8 cellular contexts compared by ENCODE assay signal in genomic region chr6:30657922-30658321, GRCh38. TPM values are rescaled to one million over a fixed set of nuclear protein-coding genes. Genes with fewer than 3 reads are reported as not detected.
DNase-seq lines count a peak whose midpoint lies in the region; ATAC-seq, FAIRE-seq and TF ChIP-seq lines count a peak whose summit lies in the region.
"Not testable (repeated sequence)": the region's sequence is repeated elsewhere in the genome, so short reads cannot be mapped to it uniquely, and the experiment has no call there.

No MANE protein-coding gene starts in this region.

- not testable (repeated sequence) for H3K4me3 Mint-ChIP-seq in HFFc6; activated CD4-positive, alpha-beta T cell treated with anti-CD3 and anti-CD28 coated beads for 36 hours; activated T-helper 1 cell treated with anti-CD3 and anti-CD28 coated beads, Interleukin-12 subunit alpha, Interleukin-12 subunit beta, Interleukin-2, Interleukin-4 antibody, amounts not matched to agents 30 ng/mL and 10 ng/mL and 1 ng/mL, durations not matched to agents 14 hours and 24 hours and 36 hours; nephron progenitor cell; stimulated activated naive CD8-positive, alpha-beta T cell treated with anti-CD3 and anti-CD28 coated beads, Interleukin-15, Interleukin-2, amounts not matched to agents 100 ng/mL and 50 ng/mL, for 24 hours
- H3K4me3 Mint-ChIP-seq in astrocyte (ENCODE audit: unreplicated experiment) (peak overlapping the region; percentile 11), endothelial cell (ENCODE audit: unreplicated experiment) (peak overlapping the region; percentile 61)

- H3K27ac ChIP-seq in astrocyte (ENCODE audit: low read depth, low read length); liver (ENCODE audit: low read depth in 1 of 2, low read length in 2 of 2): not testable (repeated sequence)

- H3K36me3 Mint-ChIP-seq in HFFc6 (ENCODE audit: low read depth) (peaks cover 48% of the 10 kb centered on the region), astrocyte (ENCODE audit: low read depth, unreplicated experiment) (peaks cover 40% of the 10 kb centered on the region), endothelial cell (ENCODE audit: low read depth, unreplicated experiment) (peaks cover 60% of the 10 kb centered on the region), nephron progenitor cell (ENCODE audit: low read depth) (peaks cover 71% of the 10 kb centered on the region)
- peaks cover 52% of the 10 kb centered on the region for H3K36me3 Mint-ChIP-seq in activated CD4-positive, alpha-beta T cell treated with anti-CD3 and anti-CD28 coated beads for 36 hours (ENCODE audit: low read depth)
- peaks cover 66% of the 10 kb centered on the region for H3K36me3 Mint-ChIP-seq in activated T-helper 1 cell treated with anti-CD3 and anti-CD28 coated beads, Interleukin-12 subunit alpha, Interleukin-12 subunit beta, Interleukin-2, Interleukin-4 antibody, amounts not matched to agents 30 ng/mL and 10 ng/mL and 1 ng/mL, durations not matched to agents 14 hours and 24 hours and 36 hours (ENCODE audit: low read depth)
- peaks cover 69% of the 10 kb centered on the region for H3K36me3 Mint-ChIP-seq in stimulated activated naive CD8-positive, alpha-beta T cell treated with anti-CD3 and anti-CD28 coated beads, Interleukin-15, Interleukin-2, amounts not matched to agents 100 ng/mL and 50 ng/mL, for 24 hours (ENCODE audit: low read depth)

- not testable (repeated sequence) for ATAC-seq in activated CD4-positive, alpha-beta T cell treated with anti-CD3 and anti-CD28 coated beads for 36 hours

- not testable (repeated sequence) for H4K20me1 ChIP-seq in astrocyte (ENCODE audit: insufficient read depth, low read length)

- not testable (repeated sequence) for H3K27me3 Mint-ChIP-seq in HFFc6 (ENCODE audit: insufficient read depth); activated CD4-positive, alpha-beta T cell treated with anti-CD3 and anti-CD28 coated beads for 36 hours; activated T-helper 1 cell treated with anti-CD3 and anti-CD28 coated beads, Interleukin-12 subunit alpha, Interleukin-12 subunit beta, Interleukin-2, Interleukin-4 antibody, amounts not matched to agents 30 ng/mL and 10 ng/mL and 1 ng/mL, durations not matched to agents 14 hours and 24 hours and 36 hours (ENCODE audit: insufficient read depth); astrocyte (ENCODE audit: low read depth, unreplicated experiment); nephron progenitor cell (ENCODE audit: low read depth, poor library complexity); stimulated activated naive CD8-positive, alpha-beta T cell treated with anti-CD3 and anti-CD28 coated beads, Interleukin-15, Interleukin-2, amounts not matched to agents 100 ng/mL and 50 ng/mL, for 24 hours
- peaks cover 12% of the 10 kb centered on the region for H3K27me3 Mint-ChIP-seq in endothelial cell (ENCODE audit: unreplicated experiment)

- not testable (repeated sequence) for H3K27me3 ChIP-seq in astrocyte (ENCODE audit: insufficient read depth, low read length); liver (ENCODE audit: control insufficient read depth in 4 of 4, insufficient read depth in 4 of 4, low read length in 3 of 4)

- peaks cover 14% of the 10 kb centered on the region for H3K4me1 ChIP-seq in astrocyte (ENCODE audit: insufficient read depth, low read length)
- H3K4me1 ChIP-seq in liver (ENCODE audit: control insufficient read depth in 4 of 4, insufficient read depth in 4 of 4, low read length in 3 of 4), result not testable (repeated sequence)

- not testable (repeated sequence) for H3K4me2 ChIP-seq in astrocyte (ENCODE audit: low read length)

- not testable (repeated sequence) for TF ChIP-seq CTCF in HFFc6 (IDR thresholded peaks at IDR 0.05); astrocyte (IDR thresholded peaks at IDR 0.05; ENCODE audit: insufficient read depth, low read depth, low read length); endothelial cell (IDR thresholded peaks at IDR 0.05; ENCODE audit: unreplicated experiment); liver (IDR thresholded peaks at IDR 0.05; ENCODE audit: low read depth, low read length, missing input control); nephron progenitor cell (IDR thresholded peaks at IDR 0.05)

- H3K9ac ChIP-seq in astrocyte (ENCODE audit: low read length); liver (ENCODE audit: low read depth in 1 of 2, low read length in 2 of 2): not testable (repeated sequence)

- H3K9me3 Mint-ChIP-seq in HFFc6; activated CD4-positive, alpha-beta T cell treated with anti-CD3 and anti-CD28 coated beads for 36 hours (ENCODE audit: low read depth); activated T-helper 1 cell treated with anti-CD3 and anti-CD28 coated beads, Interleukin-12 subunit alpha, Interleukin-12 subunit beta, Interleukin-2, Interleukin-4 antibody, amounts not matched to agents 30 ng/mL and 10 ng/mL and 1 ng/mL, durations not matched to agents 14 hours and 24 hours and 36 hours; astrocyte (ENCODE audit: unreplicated experiment); endothelial cell (ENCODE audit: unreplicated experiment); nephron progenitor cell; stimulated activated naive CD8-positive, alpha-beta T cell treated with anti-CD3 and anti-CD28 coated beads, Interleukin-15, Interleukin-2, amounts not matched to agents 100 ng/mL and 50 ng/mL, for 24 hours: not testable (repeated sequence)

- H3K79me2 ChIP-seq in astrocyte (ENCODE audit: insufficient read depth, low read length), result not testable (repeated sequence)

- H3K27ac Mint-ChIP-seq in HFFc6 (peak overlapping the region; percentile 47), astrocyte (ENCODE audit: unreplicated experiment) (peak overlapping the region; percentile 75), endothelial cell (ENCODE audit: unreplicated experiment) (peak overlapping the region; percentile 89), nephron progenitor cell (peak overlapping the region; percentile 52)
- H3K27ac Mint-ChIP-seq in activated CD4-positive, alpha-beta T cell treated with anti-CD3 and anti-CD28 coated beads for 36 hours, result peak overlapping the region; percentile 8
- peak overlapping the region; percentile 9 for H3K27ac Mint-ChIP-seq in activated T-helper 1 cell treated with anti-CD3 and anti-CD28 coated beads, Interleukin-12 subunit alpha, Interleukin-12 subunit beta, Interleukin-2, Interleukin-4 antibody, amounts not matched to agents 30 ng/mL and 10 ng/mL and 1 ng/mL, durations not matched to agents 14 hours and 24 hours and 36 hours
- peak overlapping the region; percentile 74 for H3K27ac Mint-ChIP-seq in stimulated activated naive CD8-positive, alpha-beta T cell treated with anti-CD3 and anti-CD28 coated beads, Interleukin-15, Interleukin-2, amounts not matched to agents 100 ng/mL and 50 ng/mL, for 24 hours

- not testable (repeated sequence) for H3K4me3 ChIP-seq in astrocyte (ENCODE audit: insufficient read depth, low read depth, low read length); liver (ENCODE audit: low read depth in 1 of 3, low read length in 3 of 3)

- H2AFZ ChIP-seq in astrocyte (ENCODE audit: low read depth, low read length), result not testable (repeated sequence)

- TF ChIP-seq RAD21 in liver (IDR thresholded peaks at IDR 0.05), result not testable (repeated sequence)

- POLR2A ChIA-PET in activated CD4-positive, alpha-beta T cell treated with anti-CD3 and anti-CD28 coated beads for 36 hours (lab: Charles Lee), result not testable (repeated sequence)

- H3K36me3 ChIP-seq in astrocyte (ENCODE audit: insufficient read depth, low read length), result peaks cover 51% of the 10 kb centered on the region
- peaks cover 21 to 74% (median 61%) of the 10 kb centered on the region in 4 donors for H3K36me3 ChIP-seq in liver (ENCODE audit: control insufficient read depth in 4 of 4, insufficient read depth in 3 of 4, low read depth in 1 of 4, low read length in 3 of 4)

- CTCF ChIA-PET in activated CD4-positive, alpha-beta T cell treated with anti-CD3 and anti-CD28 coated beads for 36 hours (lab: Charles Lee), result interaction anchor here (0.6 kb wide), 1 partner anchor 65 kb away, joined by 3 read pairs; no protein-coding TSS in a partner anchor

- not testable (repeated sequence) for DNase-seq in HFFc6; activated CD4-positive, alpha-beta T cell treated with anti-CD3 and anti-CD28 coated beads for 36 hours; activated T-helper 1 cell treated with anti-CD3 and anti-CD28 coated beads, Interleukin-12 subunit alpha, Interleukin-12 subunit beta, Interleukin-2, Interleukin-4 antibody, amounts not matched to agents 30 ng/mL and 10 ng/mL and 1 ng/mL, durations not matched to agents 14 hours and 24 hours and 36 hours (ENCODE audit: low spot score); astrocyte (ENCODE audit: low read depth); endothelial cell (ENCODE audit: low spot score); nephron progenitor cell

- not testable (repeated sequence) for H3K9me3 ChIP-seq in astrocyte (ENCODE audit: insufficient read depth, low read depth, low read length); liver (ENCODE audit: control insufficient read depth in 4 of 4, low read length in 3 of 4)

- 65% methylated on average over 5 of the region's 5 CpGs for WGBS in liver

- not testable (repeated sequence) for FAIRE-seq in astrocyte (lab: Jason Lieb, UNC)

- H3K4me1 Mint-ChIP-seq in HFFc6 (ENCODE audit: low read depth) (peaks cover 24% of the 10 kb centered on the region), astrocyte (ENCODE audit: low read depth, unreplicated experiment) (peaks cover 33% of the 10 kb centered on the region), endothelial cell (ENCODE audit: unreplicated experiment) (peaks cover 22% of the 10 kb centered on the region), nephron progenitor cell (peaks cover 12% of the 10 kb centered on the region)
- H3K4me1 Mint-ChIP-seq in activated CD4-positive, alpha-beta T cell treated with anti-CD3 and anti-CD28 coated beads for 36 hours; stimulated activated naive CD8-positive, alpha-beta T cell treated with anti-CD3 and anti-CD28 coated beads, Interleukin-15, Interleukin-2, amounts not matched to agents 100 ng/mL and 50 ng/mL, for 24 hours (ENCODE audit: low read depth): not testable (repeated sequence)
- peaks cover 10% of the 10 kb centered on the region for H3K4me1 Mint-ChIP-seq in activated T-helper 1 cell treated with anti-CD3 and anti-CD28 coated beads, Interleukin-12 subunit alpha, Interleukin-12 subunit beta, Interleukin-2, Interleukin-4 antibody, amounts not matched to agents 30 ng/mL and 10 ng/mL and 1 ng/mL, durations not matched to agents 14 hours and 24 hours and 36 hours (ENCODE audit: low read depth)

- intact Hi-C loops in activated CD4-positive, alpha-beta T cell treated with anti-CD3 and anti-CD28 coated beads for 36 hours (cut with DNase I, micrococcal nuclease); activated T-helper 1 cell treated with anti-CD3 and anti-CD28 coated beads, Interleukin-12 subunit alpha, Interleukin-12 subunit beta, Interleukin-2, Interleukin-4 antibody, amounts not matched to agents 30 ng/mL and 10 ng/mL and 1 ng/mL, durations not matched to agents 14 hours and 24 hours and 36 hours (cut with micrococcal nuclease): not testable (repeated sequence)

RNA-seq across cellular contexts. Expression of gene C6orf136, which starts 11.0 kb away (rescaled TPM):
- 10 to 100 TPM; 12.0 to 19.2 (median 16.4) TPM for total RNA-seq in HFFc6 (2021; fragmentation: NEBNext Ultra II Directional; extraction: Animal tissue kit (Norgen Biotek cat#: 25700))
- total RNA-seq in activated CD4-positive, alpha-beta T cell treated with anti-CD3 and anti-CD28 coated beads for 36 hours, result 10 to 100 TPM; 26.5 to 30.8 TPM
- total RNA-seq in activated T-helper 1 cell treated with anti-CD3 and anti-CD28 coated beads, Interleukin-12 subunit alpha, Interleukin-12 subunit beta, Interleukin-2, Interleukin-4 antibody, amounts not matched to agents 30 ng/mL and 10 ng/mL and 1 ng/mL, durations not matched to agents 14 hours and 24 hours and 36 hours, result 23.9 and 36.0 TPM in 2 replicates
- total RNA-seq in astrocyte (12.0 and 12.7 TPM in 2 replicates), endothelial cell (ENCODE audit: unreplicated experiment) (15.1 TPM), liver (1 to 10 TPM; 2.0 to 8.9 TPM)
- 10 to 100 TPM; 10.8 to 12.0 TPM for polyA plus RNA-seq in liver

RNA-seq across cellular contexts. Expression of gene DHX16, which starts 14.9 kb away (rescaled TPM):
- 10 to 100 TPM; 33.7 to 36.7 (median 35.5) TPM for total RNA-seq in HFFc6 (2021; fragmentation: NEBNext Ultra II Directional; extraction: Animal tissue kit (Norgen Biotek cat#: 25700))
- total RNA-seq in activated CD4-positive, alpha-beta T cell treated with anti-CD3 and anti-CD28 coated beads for 36 hours, result 10 to 100 TPM; 34.5 to 36.7 TPM
- total RNA-seq in activated T-helper 1 cell treated with anti-CD3 and anti-CD28 coated beads, Interleukin-12 subunit alpha, Interleukin-12 subunit beta, Interleukin-2, Interleukin-4 antibody, amounts not matched to agents 30 ng/mL and 10 ng/mL and 1 ng/mL, durations not matched to agents 14 hours and 24 hours and 36 hours, result 52.0 and 54.2 TPM in 2 replicates
- total RNA-seq in astrocyte (29.3 and 30.0 TPM in 2 replicates), endothelial cell (ENCODE audit: unreplicated experiment) (38.5 TPM), liver (10 to 100 TPM; 20.6 to 23.9 TPM)
- polyA plus RNA-seq in liver, result 10 to 100 TPM; 10.1 to 14.2 TPM

RNA-seq across cellular contexts. Expression of gene PPP1R18, which starts 28.5 kb away (rescaled TPM):
- total RNA-seq in HFFc6 (2021; fragmentation: NEBNext Ultra II Directional; extraction: Animal tissue kit (Norgen Biotek cat#: 25700)), result 100 to 1,000 TPM; 135 to 149 (median 141) TPM
- total RNA-seq in activated CD4-positive, alpha-beta T cell treated with anti-CD3 and anti-CD28 coated beads for 36 hours, result 100 to 1,000 TPM; 145 to 186 TPM
- total RNA-seq in activated T-helper 1 cell treated with anti-CD3 and anti-CD28 coated beads, Interleukin-12 subunit alpha, Interleukin-12 subunit beta, Interleukin-2, Interleukin-4 antibody, amounts not matched to agents 30 ng/mL and 10 ng/mL and 1 ng/mL, durations not matched to agents 14 hours and 24 hours and 36 hours, result 203 and 213 TPM in 2 replicates
- total RNA-seq in astrocyte, result 145 and 156 TPM in 2 replicates
- 285 TPM for total RNA-seq in endothelial cell (ENCODE audit: unreplicated experiment)
- total RNA-seq in liver, result 10 to 100 TPM; 11.4 to 11.5 TPM
- 10 to 100 TPM in 1 of 2 donors, 1 to 10 TPM in 1; 7.4 to 17.4 TPM for polyA plus RNA-seq in liver

RNA-seq across cellular contexts. Expression of gene ATAT1, which starts 31.2 kb away (rescaled TPM):
- 1 to 10 TPM; 5.2 to 9.3 (median 5.9) TPM for total RNA-seq in HFFc6 (2021; fragmentation: NEBNext Ultra II Directional; extraction: Animal tissue kit (Norgen Biotek cat#: 25700))
- 1 to 10 TPM; 7.1 to 9.2 TPM for total RNA-seq in activated CD4-positive, alpha-beta T cell treated with anti-CD3 and anti-CD28 coated beads for 36 hours
- total RNA-seq in activated T-helper 1 cell treated with anti-CD3 and anti-CD28 coated beads, Interleukin-12 subunit alpha, Interleukin-12 subunit beta, Interleukin-2, Interleukin-4 antibody, amounts not matched to agents 30 ng/mL and 10 ng/mL and 1 ng/mL, durations not matched to agents 14 hours and 24 hours and 36 hours, result 11.6 and 13.4 TPM in 2 replicates
- 15.7 and 16.6 TPM in 2 replicates for total RNA-seq in astrocyte
- total RNA-seq in endothelial cell (ENCODE audit: unreplicated experiment), result 30.3 TPM
- 1 to 10 TPM; 2.1 to 3.3 TPM for total RNA-seq in liver
- polyA plus RNA-seq in liver, result 1 to 10 TPM; 2.6 to 5.4 TPM

RNA-seq across cellular contexts. Expression of gene NRM, which starts 32.9 kb away (rescaled TPM):
- 10 to 100 TPM; 16.3 to 35.1 (median 31.1) TPM for total RNA-seq in HFFc6 (2021; fragmentation: NEBNext Ultra II Directional; extraction: Animal tissue kit (Norgen Biotek cat#: 25700))
- total RNA-seq in activated CD4-positive, alpha-beta T cell treated with anti-CD3 and anti-CD28 coated beads for 36 hours, result 10 to 100 TPM; 25.8 to 36.4 TPM
- total RNA-seq in activated T-helper 1 cell treated with anti-CD3 and anti-CD28 coated beads, Interleukin-12 subunit alpha, Interleukin-12 subunit beta, Interleukin-2, Interleukin-4 antibody, amounts not matched to agents 30 ng/mL and 10 ng/mL and 1 ng/mL, durations not matched to agents 14 hours and 24 hours and 36 hours, result 15.5 and 15.9 TPM in 2 replicates
- total RNA-seq in astrocyte (12.2 and 12.8 TPM in 2 replicates), endothelial cell (ENCODE audit: unreplicated experiment) (26.0 TPM), liver (1 to 10 TPM in 1 of 2 donors, under 1 TPM in 1; 0.59 to 2.3 TPM)
- polyA plus RNA-seq in liver, result 1 to 10 TPM; 2.4 to 3.3 TPM

Comparison
In these comparisons a context has a peak if more than half of its experiments do, and no peak if none do; other contexts are left out.
1. H3K27ac Mint-ChIP-seq: peak in every context shown above with its lines; median percentile 89 in endothelial cell; 75 in astrocyte; 74 in stimulated activated naive CD8-positive, alpha-beta T cell treated with anti-CD3 and anti-CD28 coated beads, Interleukin-15, Interleukin-2, amounts not matched to agents 100 ng/mL and 50 ng/mL, for 24 hours; 52 in nephron progenitor cell; 47 in HFFc6; 9 in activated T-helper 1 cell treated with anti-CD3 and anti-CD28 coated beads, Interleukin-12 subunit alpha, Interleukin-12 subunit beta, Interleukin-2, Interleukin-4 antibody, amounts not matched to agents 30 ng/mL and 10 ng/mL and 1 ng/mL, durations not matched to agents 14 hours and 24 hours and 36 hours; 8 in activated CD4-positive, alpha-beta T cell treated with anti-CD3 and anti-CD28 coated beads for 36 hours.
2. RNA of gene PPP1R18, which starts 28.5 kb away (total RNA-seq): 285 TPM in endothelial cell (single experiment), 203 to 213 TPM in activated T-helper 1 cell treated with anti-CD3 and anti-CD28 coated beads, Interleukin-12 subunit alpha, Interleukin-12 subunit beta, Interleukin-2, Interleukin-4 antibody, amounts not matched to agents 30 ng/mL and 10 ng/mL and 1 ng/mL, durations not matched to agents 14 hours and 24 hours and 36 hours, 145 to 186 TPM in activated CD4-positive, alpha-beta T cell treated with anti-CD3 and anti-CD28 coated beads for 36 hours, 145 to 156 TPM in astrocyte and 135 to 149 TPM in HFFc6; 11.4 to 11.5 TPM in liver; every median in the first group is over 10 times any median in the second.